20 cellular contexts compared by ENCODE assay signal in genomic region chr7:27132978-27133377, GRCh38. TPM values are rescaled to one million over a fixed set of nuclear protein-coding genes. Genes with fewer than 3 reads are reported as not detected.
"Had no signal": no experiment of that assay in that cellular context is flagged by ENCODE, and none has a peak within 500 bp of the region (broad histone marks: within the 10 kb centered on the region; RNA-seq: fewer than 3 reads in every experiment).

No MANE protein-coding gene starts in this region.

- H3K4me3 ChIP-seq: adrenal gland, heart left ventricle, left lung, neural progenitor cell, right atrium auricular region, smooth muscle cell, suprapubic skin had no signal

- H3K4me1 Mint-ChIP-seq: endodermal cell; memory B cell; neural progenitor cell; stimulated activated memory B cell treated with anti-CD40 and anti-IgM and Interleukin-4, amounts not matched to agents 10 μg/mL and 1 μg/mL and 100 μg/mL, for 72 hours had no signal

- H3K36me3 Mint-ChIP-seq: stimulated activated memory B cell treated with anti-CD40 and anti-IgM and Interleukin-4, amounts not matched to agents 10 μg/mL and 1 μg/mL and 100 μg/mL, for 72 hours; T-cell; WTC11 had no signal

- DNase-seq: activated CD4-positive, alpha-beta T cell treated with anti-CD3 and anti-CD28 coated beads for 48 hours; activated CD8-positive, alpha-beta memory T cell treated with anti-CD3 and anti-CD28 coated beads for 24 hours; activated naive CD4-positive, alpha-beta T cell treated with anti-CD3 and anti-CD28 coated beads, Interleukin-2, amount 50 U/mL, for 16 hours; central memory CD4-positive, alpha-beta T cell; endodermal cell; heart left ventricle; islet precursor cell; left lung; T-cell; T1000 had no signal

- H3K9ac ChIP-seq: neural progenitor cell, parathyroid adenoma had no signal

- H3K27ac ChIP-seq: neural progenitor cell, parathyroid adenoma, right atrium auricular region, suprapubic skin had no signal

- ATAC-seq: esophagus mucosa; heart left ventricle; left lung; stimulated activated memory B cell treated with anti-CD40 and anti-IgM and Interleukin-4, amounts not matched to agents 10 μg/mL and 1 μg/mL and 100 μg/mL, for 72 hours; T-cell; WTC11 had no signal

- H3K36me3 ChIP-seq: adrenal gland, heart left ventricle, left lung, neural progenitor cell, right atrium auricular region, suprapubic skin had no signal

- H3K27me3 ChIP-seq: adrenal gland, suprapubic skin had no signal

- H3K27ac Mint-ChIP-seq: endodermal cell; memory B cell; neural progenitor cell; stimulated activated memory B cell treated with anti-CD40 and anti-IgM and Interleukin-4, amounts not matched to agents 10 μg/mL and 1 μg/mL and 100 μg/mL, for 72 hours; T-cell; WTC11 had no signal

- H3K9me3 ChIP-seq: adrenal gland, heart left ventricle, left lung, right atrium auricular region, suprapubic skin had no signal

- H3K9me3 Mint-ChIP-seq: endodermal cell, T-cell, WTC11 had no signal

- H3K4me1 ChIP-seq: neural progenitor cell, parathyroid adenoma had no signal

- H3K4me3 Mint-ChIP-seq: endodermal cell; memory B cell; neural progenitor cell; stimulated activated memory B cell treated with anti-CD40 and anti-IgM and Interleukin-4, amounts not matched to agents 10 μg/mL and 1 μg/mL and 100 μg/mL, for 72 hours; T-cell; WTC11 had no signal

- H3K79me2 ChIP-seq: parathyroid adenoma had no signal

- H3K4me2 ChIP-seq: neural progenitor cell, smooth muscle cell had no signal

- H2AFZ ChIP-seq: neural progenitor cell, parathyroid adenoma had no signal

RNA-seq across cellular contexts. Expression of gene HOXA4, which starts 2.4 kb away (rescaled TPM):
- total RNA-seq: endodermal cell, smooth muscle cell, WTC11 had no signal

RNA-seq across cellular contexts. Expression of gene HOXA5, which starts 10.5 kb away (rescaled TPM):
- total RNA-seq: endodermal cell, WTC11 had no signal

RNA-seq across cellular contexts. Expression of gene HOXA6, which starts 14.6 kb away (rescaled TPM):
- total RNA-seq: endodermal cell, heart left ventricle, right atrium auricular region, WTC11 had no signal
- polyA plus RNA-seq: heart left ventricle had no signal

RNA-seq across cellular contexts. Expression of gene HOXA3, which starts 19.4 kb away (rescaled TPM):
- total RNA-seq: endodermal cell, WTC11 had no signal

RNA-seq across cellular contexts. Expression of gene HOXA7, which starts 23.5 kb away (rescaled TPM):
- total RNA-seq: endodermal cell, right atrium auricular region, WTC11 had no signal
- polyA plus RNA-seq: heart left ventricle had no signal
